ENCODE assay signal across 10 cellular contexts in the genomic region with DNA sequence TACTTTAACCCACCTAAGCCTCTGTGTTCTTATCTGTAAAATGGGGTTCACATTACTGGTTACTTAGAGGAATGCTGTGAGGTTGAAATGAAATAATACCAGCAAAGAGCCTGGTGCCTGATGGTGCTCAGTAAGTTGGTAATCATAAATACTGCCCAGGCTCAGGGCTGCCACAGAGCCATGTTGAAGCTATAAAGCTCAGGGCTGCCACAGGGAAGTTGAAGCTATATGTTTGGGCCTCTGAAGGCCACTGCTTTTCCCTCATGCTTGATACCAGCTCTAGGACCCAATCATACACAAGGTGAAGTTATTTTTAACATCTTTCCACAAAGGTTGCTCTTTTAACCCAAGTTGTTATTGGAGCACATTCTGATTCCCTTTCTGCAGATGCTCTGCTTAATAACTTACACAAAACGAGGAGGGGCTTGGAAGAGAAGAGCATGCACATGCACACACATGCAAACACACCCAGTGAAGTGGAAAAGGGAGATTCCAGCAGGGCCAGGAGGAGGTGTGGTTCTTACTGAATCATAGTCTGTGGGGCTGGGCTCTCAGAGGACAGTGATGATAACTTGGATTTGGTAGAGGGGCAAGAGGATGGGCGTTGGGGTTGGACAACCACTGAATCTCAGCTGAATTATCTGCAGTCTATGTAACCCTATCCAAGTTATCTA. TPM values are rescaled to one million over a fixed set of nuclear protein-coding genes. Genes with fewer than 3 reads are reported as not detected.
A peak's percentile ranks its signal among the peaks of the same experiment; 100 is the strongest.
DNase-seq lines count a peak whose midpoint lies in the region; ATAC-seq, FAIRE-seq and TF ChIP-seq lines count a peak whose summit lies in the region.
"Had no signal": no experiment of that assay in that cellular context is flagged by ENCODE, and none has a peak within 500 bp of the region (broad histone marks: within the 10 kb centered on the region; RNA-seq: fewer than 3 reads in every experiment).

No MANE protein-coding gene starts in this region.

- no peaks in the 10 kb centered on the region for H3K9me3 ChIP-seq in vagina

- DNase-seq in GM12865 (ENCODE audit: low read depth) (peak; percentile 78), bronchial epithelial cell (ENCODE audit: low read depth) (peak; percentile 85), vagina (ENCODE audit: extremely low spot score in 2 of 2) (no peak), posterior cingulate gyrus (no peak), NCI-H446 treated with DMSO at 0.1 percent for 48 hours (lab: John Stamatoyannopoulos, UW) (no peak), activated gamma-delta T cell treated with Interleukin-2 at 50 U/mL for 16 hours (no peak)
- DNase-seq: anterior cingulate cortex, NCI-H226 had no signal

- H3K36me3 ChIP-seq in bronchial epithelial cell (ENCODE audit: control insufficient read depth, insufficient read depth, low read length) (no peaks in the 10 kb centered on the region), vagina (peaks cover 0 to 50% of the 10 kb centered on the region in 2 donors)

- H3K27ac ChIP-seq in vagina, result no peak overlapping the region

- intact Hi-C loops in vagina (cut with DNase I), result no loop called here
- intact Hi-C loops in posterior cingulate gyrus (cut with DNase I), result no loop called here

- H3K4me1 ChIP-seq in vagina, result peaks cover 8% of the 10 kb centered on the region

- no peak for TF ChIP-seq CTCF in GM12865 (IDR thresholded peaks at IDR 0.05; ENCODE audit: insufficient read depth, low read depth, low read length, missing control alignments)
- TF ChIP-seq CTCF in bronchial epithelial cell (IDR thresholded peaks at IDR 0.05; ENCODE audit: insufficient read depth, low read length, severe bottlenecking), result no peak
- no peak for TF ChIP-seq CTCF in vagina (IDR thresholded peaks at IDR 0.05)

- no peak overlapping the region for H3K4me3 ChIP-seq in GM12865 (ENCODE audit: low read depth, low read length)
- no peak overlapping the region for H3K4me3 ChIP-seq in bronchial epithelial cell (ENCODE audit: low read depth, low read length)
- no peak overlapping the region for H3K4me3 ChIP-seq in vagina

- H3K27me3 ChIP-seq in bronchial epithelial cell (ENCODE audit: control insufficient read depth, insufficient read depth, low read length) (no peaks in the 10 kb centered on the region), vagina (no peaks in the 10 kb centered on the region)

- peak; percentile 59 for ATAC-seq in GM19438 (IDR thresholded peaks at IDR 0.05; ENCODE audit: low read depth, unreplicated experiment)
- ATAC-seq in HG03097 (IDR thresholded peaks at IDR 0.05; ENCODE audit: low FRiP score, unreplicated experiment), result peak; percentile 45

- TF ChIP-seq POLR2A in vagina (IDR thresholded peaks at IDR 0.05), result no peak

- peak; percentile 36 for FAIRE-seq in bronchial epithelial cell (lab: Jason Lieb, UNC)

RNA-seq across cellular contexts. Expression of a gene that starts 17.4 kb away (rescaled TPM):
- total RNA-seq in bronchial epithelial cell (13.2 and 23.0 TPM in 2 replicates), vagina (44.4 TPM)

Comparison
In these comparisons a context has a peak if more than half of its experiments do, and no peak if none do; other contexts are left out.
1. DNase-seq: peak in GM12865 (single experiment) and bronchial epithelial cell (single experiment); none in vagina (0 of 2), posterior cingulate gyrus (0 of 10), NCI-H446 treated with DMSO at 0.1 percent for 48 hours (single experiment) and activated gamma-delta T cell treated with Interleukin-2 at 50 U/mL for 16 hours (single experiment).